8 cellular contexts compared by ENCODE assay signal in the genomic region with DNA sequence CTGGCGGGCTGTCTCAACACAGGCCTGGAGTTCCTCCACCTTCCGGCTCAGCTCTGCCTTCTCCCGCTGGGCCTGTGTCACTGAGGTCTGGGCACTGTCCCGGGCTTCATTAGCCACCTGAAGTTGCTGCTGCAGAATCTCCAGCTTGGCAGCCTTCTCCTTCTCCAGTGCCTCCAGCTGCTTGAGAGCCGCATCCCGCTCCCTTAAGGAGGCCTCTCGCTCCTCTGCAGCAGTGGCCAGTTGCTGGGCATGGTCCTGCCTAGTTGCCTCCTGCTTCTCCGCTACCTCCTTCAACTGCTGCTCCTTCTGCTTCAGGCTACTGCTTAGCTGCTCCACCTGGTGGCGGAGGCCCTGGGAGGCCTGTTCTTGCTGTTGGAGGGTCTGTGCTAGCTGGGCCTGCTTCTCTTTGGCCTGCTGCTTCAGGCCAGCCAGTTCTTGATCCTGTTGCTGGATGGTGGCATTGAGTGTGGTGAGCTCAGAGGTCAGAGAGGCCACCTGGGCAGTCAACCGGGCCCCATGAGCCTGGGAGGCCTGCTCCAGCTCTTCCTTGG. TPM values are rescaled to one million over a fixed set of nuclear protein-coding genes. Genes with fewer than 3 reads are reported as not detected.
DNase-seq lines count a peak whose midpoint lies in the region; TF ChIP-seq lines count a peak whose summit lies in the region.

No MANE protein-coding gene starts in this region.

- H3K4me1 Mint-ChIP-seq in activated CD4-positive, alpha-beta memory T cell treated with anti-CD3 and anti-CD28 coated beads for 36 hours (ENCODE audit: low read depth): no peaks in the 10 kb centered on the region
- H3K4me1 Mint-ChIP-seq in activated CD4-positive, alpha-beta memory T cell treated with anti-CD3 and anti-CD28 coated beads, Interleukin-2, amount 10 ng/mL, durations not matched to agents 7 days and 5 days: no peaks in the 10 kb centered on the region

- TF ChIP-seq POLR2A in erythroblast (IDR thresholded peaks at IDR 0.05; ENCODE audit: low read length): no peak

- POLR2A ChIA-PET in activated CD4-positive, alpha-beta memory T cell treated with anti-CD3 and anti-CD28 coated beads for 36 hours (lab: Charles Lee): interaction anchor here (0.8 to 1.5 kb wide), 2 partner anchors 13 to 16 kb away, joined by 3 to 4 read pairs; partner anchors contain the start of gene IL18BP
- POLR2A ChIA-PET in activated CD4-positive, alpha-beta memory T cell treated with anti-CD3 and anti-CD28 coated beads, Interleukin-2, amount 10 ng/mL, durations not matched to agents 7 days and 5 days (lab: Charles Lee): no interaction called here

- H4K20me1 ChIP-seq in OCI-LY1 (ENCODE audit: insufficient read depth, low read length) (no peaks in the 10 kb centered on the region), smooth muscle cell (ENCODE audit: low read depth) (peaks cover 34% of the 10 kb centered on the region)

- no peak overlapping the region for H2AFZ ChIP-seq in OCI-LY1 (ENCODE audit: low read length)
- H2AFZ ChIP-seq in smooth muscle cell (ENCODE audit: low read depth): no peak overlapping the region

- no peaks in the 10 kb centered on the region for H3K9me2 ChIP-seq in OCI-LY1 (ENCODE audit: low read depth, low read length)

- H3K27me3 ChIP-seq in OCI-LY1 (ENCODE audit: insufficient read depth, low read length) (no peaks in the 10 kb centered on the region), smooth muscle cell (ENCODE audit: low read depth) (no peaks in the 10 kb centered on the region)

- peaks cover 100% of the 10 kb centered on the region for H3K36me3 ChIP-seq in OCI-LY1 (ENCODE audit: insufficient read depth, low read length)
- peaks cover 3% of the 10 kb centered on the region for H3K36me3 ChIP-seq in smooth muscle cell (ENCODE audit: low read depth)

- no peaks in the 10 kb centered on the region for H3K9me3 ChIP-seq in OCI-LY1 (ENCODE audit: low read length)
- H3K9me3 ChIP-seq in smooth muscle cell (replicated peaks; ENCODE audit: low read depth): no peaks in the 10 kb centered on the region

- H3K9ac ChIP-seq in OCI-LY1 (ENCODE audit: low read length) (no peak overlapping the region), smooth muscle cell (ENCODE audit: low read depth) (no peak overlapping the region)

- H3F3A ChIP-seq in OCI-LY1 (ENCODE audit: insufficient read depth, low read length): no peaks in the 10 kb centered on the region
- H3F3A ChIP-seq in smooth muscle cell (ENCODE audit: low read depth): no peaks in the 10 kb centered on the region

- no peak overlapping the region for H3K4me2 ChIP-seq in OCI-LY1 (ENCODE audit: low read length)
- no peak overlapping the region for H3K4me2 ChIP-seq in smooth muscle cell

- H3K27ac Mint-ChIP-seq in activated CD4-positive, alpha-beta memory T cell treated with anti-CD3 and anti-CD28 coated beads for 36 hours: peak overlapping the region; percentile 18
- no peak overlapping the region for H3K27ac Mint-ChIP-seq in activated CD4-positive, alpha-beta memory T cell treated with anti-CD3 and anti-CD28 coated beads, Interleukin-2, amount 10 ng/mL, durations not matched to agents 7 days and 5 days

- whole genome bisulfite sequencing in smooth muscle cell (ENCODE audit: low lambda C conversion rate): 96% methylated on average over 10 of the region's 10 CpGs

- H3K4me3 ChIP-seq in OCI-LY1 (ENCODE audit: low read depth, low read length, poor library complexity, severe bottlenecking): no peak overlapping the region
- H3K4me3 ChIP-seq in smooth muscle cell: no peak overlapping the region

- TF ChIP-seq CTCF in OCI-LY1 (IDR thresholded peaks at IDR 0.05; ENCODE audit: low read length) (peak; percentile 54), smooth muscle cell (IDR thresholded peaks at IDR 0.05; ENCODE audit: borderline replicate concordance, insufficient read depth, poor library complexity, severe bottlenecking) (peak; percentile 34)

- no peaks in the 10 kb centered on the region for H3K27me3 Mint-ChIP-seq in activated CD4-positive, alpha-beta memory T cell treated with anti-CD3 and anti-CD28 coated beads for 36 hours
- H3K27me3 Mint-ChIP-seq in activated CD4-positive, alpha-beta memory T cell treated with anti-CD3 and anti-CD28 coated beads, Interleukin-2, amount 10 ng/mL, durations not matched to agents 7 days and 5 days: no peaks in the 10 kb centered on the region

- H3K4me3 Mint-ChIP-seq in activated CD4-positive, alpha-beta memory T cell treated with anti-CD3 and anti-CD28 coated beads for 36 hours: no peak overlapping the region
- no peak overlapping the region for H3K4me3 Mint-ChIP-seq in activated CD4-positive, alpha-beta memory T cell treated with anti-CD3 and anti-CD28 coated beads, Interleukin-2, amount 10 ng/mL, durations not matched to agents 7 days and 5 days

- DNase-seq in activated CD4-positive, alpha-beta memory T cell treated with anti-CD3 and anti-CD28 coated beads for 36 hours: peak; percentile 19
- no peak for DNase-seq in activated CD4-positive, alpha-beta memory T cell treated with anti-CD3 and anti-CD28 coated beads, Interleukin-2, amount 10 ng/mL, durations not matched to agents 7 days and 5 days
- peak; percentile 42 to 57 for DNase-seq in erythroblast (lab: John Stamatoyannopoulos, UW)
- no peak for DNase-seq in smooth muscle cell (lab: John Stamatoyannopoulos, UW; ENCODE audit: unreplicated experiment)
- no peak for DNase-seq in stimulated activated CD4-positive, alpha-beta T cell treated with anti-CD3 and anti-CD28 coated beads, Interleukin-12 subunit alpha, Interleukin-12 subunit beta, amount 100 ng/mL, for 4 hours
- no peak for DNase-seq in NCI-H1105 (lab: John Stamatoyannopoulos, UW)
- no peak for DNase-seq in midbrain (lab: John Stamatoyannopoulos, UW)

- intact Hi-C loops in activated CD4-positive, alpha-beta memory T cell treated with anti-CD3 and anti-CD28 coated beads for 36 hours (cut with micrococcal nuclease): no loop called here

- no peaks in the 10 kb centered on the region for H3K9me3 Mint-ChIP-seq in activated CD4-positive, alpha-beta memory T cell treated with anti-CD3 and anti-CD28 coated beads for 36 hours
- H3K9me3 Mint-ChIP-seq in activated CD4-positive, alpha-beta memory T cell treated with anti-CD3 and anti-CD28 coated beads, Interleukin-2, amount 10 ng/mL, durations not matched to agents 7 days and 5 days: no peaks in the 10 kb centered on the region

- H3K27ac ChIP-seq in OCI-LY1 (ENCODE audit: low read depth, low read length, poor library complexity, severe bottlenecking) (no peak overlapping the region), smooth muscle cell (ENCODE audit: low read depth) (no peak overlapping the region)

- CTCF ChIA-PET in activated CD4-positive, alpha-beta memory T cell treated with anti-CD3 and anti-CD28 coated beads for 36 hours (lab: Charles Lee): interaction anchor here (0.8 to 7.6 kb wide), 6 partner anchors 10 to 129 kb away, joined by 3 to 55 read pairs (median 4); no protein-coding TSS in a partner anchor
- CTCF ChIA-PET in activated CD4-positive, alpha-beta memory T cell treated with anti-CD3 and anti-CD28 coated beads, Interleukin-2, amount 10 ng/mL, durations not matched to agents 7 days and 5 days (lab: Charles Lee): interaction anchor here (1.1 to 5.8 kb wide), 4 partner anchors 10 to 223 kb away, joined by 4 to 30 read pairs (median 12); no protein-coding TSS in a partner anchor

- H3K36me3 Mint-ChIP-seq in activated CD4-positive, alpha-beta memory T cell treated with anti-CD3 and anti-CD28 coated beads for 36 hours: peaks cover 64% of the 10 kb centered on the region
- peaks cover 84% of the 10 kb centered on the region for H3K36me3 Mint-ChIP-seq in activated CD4-positive, alpha-beta memory T cell treated with anti-CD3 and anti-CD28 coated beads, Interleukin-2, amount 10 ng/mL, durations not matched to agents 7 days and 5 days (ENCODE audit: low read depth)

- H3K79me2 ChIP-seq in OCI-LY1 (ENCODE audit: insufficient read depth, low read length) (no peaks in the 10 kb centered on the region), smooth muscle cell (ENCODE audit: low read depth) (peaks cover 6% of the 10 kb centered on the region)

- H3K4me1 ChIP-seq in OCI-LY1 (ENCODE audit: insufficient read depth, low read length, severe bottlenecking) (no peaks in the 10 kb centered on the region), smooth muscle cell (ENCODE audit: low read depth) (no peaks in the 10 kb centered on the region)

RNA-seq across cellular contexts. Expression of gene IL18BP, which starts 16.9 kb away (rescaled TPM):
- total RNA-seq in activated CD4-positive, alpha-beta memory T cell treated with anti-CD3 and anti-CD28 coated beads for 36 hours: 1 to 10 TPM; 6.6 to 9.3 TPM
- total RNA-seq in activated CD4-positive, alpha-beta memory T cell treated with anti-CD3 and anti-CD28 coated beads, Interleukin-2, amount 10 ng/mL, durations not matched to agents 7 days and 5 days: 10 to 100 TPM; 12.4 to 14.0 TPM
- total RNA-seq in smooth muscle cell: 4.5 and 10.5 TPM in 2 replicates
- 0.55 and 4.6 TPM in 2 replicates for polyA plus RNA-seq in smooth muscle cell

Comparison
In these comparisons a context has a peak if more than half of its experiments do, and no peak if none do; other contexts are left out.
1. DNase-seq: peak in activated CD4-positive, alpha-beta memory T cell treated with anti-CD3 and anti-CD28 coated beads for 36 hours (single experiment) and erythroblast (2 of 2); none in activated CD4-positive, alpha-beta memory T cell treated with anti-CD3 and anti-CD28 coated beads, Interleukin-2, amount 10 ng/mL, durations not matched to agents 7 days and 5 days (single experiment), smooth muscle cell (single experiment), stimulated activated CD4-positive, alpha-beta T cell treated with anti-CD3 and anti-CD28 coated beads, Interleukin-12 subunit alpha, Interleukin-12 subunit beta, amount 100 ng/mL, for 4 hours (single experiment), NCI-H1105 (single experiment) and midbrain (single experiment).